ENCODE assay signal across 26 cellular contexts in the genomic region with DNA sequence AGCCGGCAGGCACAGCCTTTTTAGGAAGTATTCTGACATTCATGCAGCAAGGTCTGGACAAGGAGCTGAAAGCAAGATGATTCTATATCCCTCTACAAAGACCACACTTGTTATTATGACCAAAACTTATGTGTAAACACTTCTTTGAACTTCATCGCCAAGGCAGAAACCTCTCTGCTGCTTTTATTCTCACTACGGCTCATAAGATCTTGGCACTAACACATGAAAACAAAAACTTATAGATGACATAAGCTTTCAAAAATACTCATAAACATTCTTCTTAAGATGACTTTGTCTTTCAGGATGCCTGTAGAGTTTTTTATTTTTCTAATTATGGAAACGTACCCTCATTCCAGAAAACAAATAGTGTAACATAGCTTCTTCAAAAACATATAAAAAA. TPM values are rescaled to one million over a fixed set of nuclear protein-coding genes. Genes with fewer than 3 reads are reported as not detected.
DNase-seq lines count a peak whose midpoint lies in the region; ATAC-seq, FAIRE-seq and TF ChIP-seq lines count a peak whose summit lies in the region.
"Had no signal": no experiment of that assay in that cellular context is flagged by ENCODE, and none has a peak within 500 bp of the region (broad histone marks: within the 10 kb centered on the region; RNA-seq: fewer than 3 reads in every experiment).

No MANE protein-coding gene starts in this region.

- H3K9ac ChIP-seq in adipocyte (ENCODE audit: low read length) = peak overlapping the region; percentile 41
- H3K9ac ChIP-seq: SK-N-SH had no signal

- DNase-seq in A549 (ENCODE audit: low read depth in 1 of 2, low spot score in 1 of 2) (no peak), GM19239 (ENCODE audit: insufficient read length, low spot score) (no peak), adipocyte (ENCODE audit: low read depth) (peak; percentile 30), frontal cortex (ENCODE audit: low spot score in 2 of 2) (no peak), NCI-H82 treated with DMSO at 0.1 percent for 48 hours (lab: John Stamatoyannopoulos, UW; ENCODE audit: unreplicated experiment) (no peak), DMS79 (lab: John Stamatoyannopoulos, UW) (no peak)
- DNase-seq: 8988T; AML-193; Calu3; CD8-positive, alpha-beta memory T cell; DMS153; GOT3; Kasumi-1; MM.1S; NCI-H1092; NCI-H1436 treated with DMSO at 0.1 percent for 48 hours; NCI-H2029; NCI-H226; NCI-H510A treated with DMSO at 0.1 percent for 48 hours; NCI-H748 treated with DMSO at 0.1 percent for 48 hours; NK-92 treated with Interleukin-12 subunit alpha and Interleukin-12 subunit beta, amount 100 ng/mL, for 24 hours; SHP77 treated with DMSO at 0.1 percent for 48 hours; SK-N-SH had no signal

- peak; percentile 70 for FAIRE-seq in A549 (lab: Jason Lieb, UNC)
- peak; percentile 35 for FAIRE-seq in GM19239 (lab: Jason Lieb, UNC)
- peak; percentile 40 for FAIRE-seq in frontal cortex (lab: Jason Lieb, UNC)
- FAIRE-seq: GM12891 had no signal

- TF ChIP-seq POLR2A in A549 (IDR thresholded peaks at IDR 0.05; ENCODE audit: low read length) = no peak

- TF ChIP-seq CTCF in A549 (IDR thresholded peaks at IDR 0.05) = no peak

- H3K4me3 ChIP-seq in A549 = no peak overlapping the region
- no peak overlapping the region for H3K4me3 ChIP-seq in adipocyte (ENCODE audit: low read length)

- CTCF ChIA-PET in A549 (lab: Yijun Ruan, JAX) = interaction anchor here (0.6 to 2.2 kb wide), 5 partner anchors 11 to 323 kb away, joined by 3 to 6 read pairs (median 3); no protein-coding TSS in a partner anchor

- H3K4me2 ChIP-seq in A549 = no peak overlapping the region
- H3K4me2 ChIP-seq: SK-N-SH had no signal

- 91% methylated on average over 4 of the region's 4 CpGs for WGBS in A549 (ENCODE audit: missing lambda C conversion rate)

- TF ChIP-seq EP300 in A549 (IDR thresholded peaks at IDR 0.05) = no peak

- no peak for TF ChIP-seq RAD21 in A549 (conservative IDR thresholded peaks at IDR 0.05 in 1 of 2, IDR thresholded peaks at IDR 0.05 in 1 of 2)

- peaks cover 14% of the 10 kb centered on the region; the same call in 2 of the 3 replicates for H3K4me1 ChIP-seq in A549
- peaks cover 86% of the 10 kb centered on the region for H3K4me1 ChIP-seq in adipocyte (ENCODE audit: control insufficient read depth, insufficient read depth, low read length)

- POLR2A ChIA-PET in A549 (lab: Yijun Ruan, JAX) = no interaction called here

- no peaks in the 10 kb centered on the region for H3K27me3 ChIP-seq in adipocyte (replicated peaks; ENCODE audit: control insufficient read depth, insufficient read depth, low read length)

- H3K27ac ChIP-seq in A549 = no peak overlapping the region
- H3K27ac ChIP-seq: C4-2B had no signal

- H3K9me3 ChIP-seq in A549 = no peaks in the 10 kb centered on the region
- no peaks in the 10 kb centered on the region for H3K9me3 ChIP-seq in adipocyte (ENCODE audit: control insufficient read depth, low read length)
- H3K9me3 ChIP-seq: SK-N-SH had no signal

- peaks cover 34% of the 10 kb centered on the region for H3K36me3 ChIP-seq in adipocyte (ENCODE audit: control insufficient read depth, insufficient read depth, low read length, severe bottlenecking)

- ATAC-seq in A549 = no peak
- ATAC-seq in GM19455 (IDR thresholded peaks at IDR 0.05; ENCODE audit: unreplicated experiment) = no peak

TF ChIP-seq in A549, 52 proteins besides CTCF, POLR2A, EP300 and RAD21:
- TF ChIP-seq ZC3H11A (IDR thresholded peaks at IDR 0.05) (no peak), ATOH8 (CRISPR knock-in tag; IDR thresholded peaks at IDR 0.05; ENCODE audit: low read depth) (no peak), CHD2 (IDR thresholded peaks at IDR 0.05; ENCODE audit: low read length, partially characterized antibody) (no peak), CBX2 (IDR thresholded peaks at IDR 0.05; ENCODE audit: borderline replicate concordance, low read depth) (no peak), ELK1 (IDR thresholded peaks at IDR 0.05; ENCODE audit: low read depth, low read length) (no peak), CBX8 (IDR thresholded peaks at IDR 0.05) (no peak), KDM1A (IDR thresholded peaks at IDR 0.05; ENCODE audit: low read depth) (no peak), ESRRA (IDR thresholded peaks at IDR 0.05; ENCODE audit: borderline replicate concordance, low read length) (no peak), SMC3 (IDR thresholded peaks at IDR 0.05) (no peak), EHF (CRISPR knock-in tag; IDR thresholded peaks at IDR 0.05) (no peak), TP53 (CRISPR knock-in tag; IDR thresholded peaks at IDR 0.05) (no peak), BHLHE40 (IDR thresholded peaks at IDR 0.05; ENCODE audit: low read depth, low read length) (no peak), ZNF302 (CRISPR knock-in tag; IDR thresholded peaks at IDR 0.05) (no peak), RARB (CRISPR knock-in tag; IDR thresholded peaks at IDR 0.05) (no peak), CEBPB (IDR thresholded peaks at IDR 0.05) (no peak), JUNB (IDR thresholded peaks at IDR 0.05) (no peak), HMGXB4 (CRISPR knock-in tag; IDR thresholded peaks at IDR 0.05; ENCODE audit: borderline replicate concordance) (no peak), HOXB13 (CRISPR knock-in tag; IDR thresholded peaks at IDR 0.05; ENCODE audit: low read depth) (no peak)
- TF ChIP-seq, protein P1, sequence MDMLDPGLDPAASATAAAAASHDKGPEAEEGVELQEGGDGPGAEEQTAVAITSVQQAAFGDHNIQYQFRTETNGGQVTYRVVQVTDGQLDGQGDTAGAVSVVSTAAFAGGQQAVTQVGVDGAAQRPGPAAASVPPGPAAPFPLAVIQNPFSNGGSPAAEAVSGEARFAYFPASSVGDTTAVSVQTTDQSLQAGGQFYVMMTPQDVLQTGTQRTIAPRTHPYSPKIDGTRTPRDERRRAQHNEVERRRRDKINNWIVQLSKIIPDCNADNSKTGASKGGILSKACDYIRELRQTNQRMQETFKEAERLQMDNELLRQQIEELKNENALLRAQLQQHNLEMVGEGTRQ (IDR thresholded peaks at IDR 0.05) = no peak

RNA-seq across cellular contexts. Expression of gene C15orf61, which starts 12.6 kb away (rescaled TPM):
- polyA plus RNA-seq in A549 (2011; rRNA removed) (3.7 and 5.9 TPM in 2 replicates), A549 (2017; fragmentation: RNase III; extraction: RNeasy Plus Mini Kit Qiagen cat#74134 plus additional on column Dnase treatment) (3.6 to 3.7 TPM (median 3.6 TPM) in 3 replicates)
- polyA plus RNA-seq in A549 (2012; cell fraction: cytosol; rRNA removed) = 6.8 and 9.3 TPM in 2 replicates
- polyA plus RNA-seq in A549 (2012; cell fraction: nucleus; rRNA removed) = 4.2 and 7.0 TPM in 2 replicates
- 3.1 and 4.4 TPM in 2 replicates for polyA minus RNA-seq in A549 (2011; rRNA and poly(A)+ RNA removed)
- total RNA-seq in frontal cortex = 23.6 TPM

RNA-seq across cellular contexts. Expression of gene MAP2K5, which starts 34.1 kb away (rescaled TPM):
- polyA plus RNA-seq in A549 (2011; rRNA removed) (7.8 and 9.2 TPM in 2 replicates), A549 (2017; fragmentation: RNase III; extraction: RNeasy Plus Mini Kit Qiagen cat#74134 plus additional on column Dnase treatment) (10.2 to 12.2 TPM (median 11.0 TPM) in 3 replicates)
- polyA plus RNA-seq in A549 (2012; cell fraction: cytosol; rRNA removed) = 5.7 and 7.8 TPM in 2 replicates
- 7.8 and 8.1 TPM in 2 replicates for polyA plus RNA-seq in A549 (2012; cell fraction: nucleus; rRNA removed)
- polyA minus RNA-seq in A549 (2011; rRNA and poly(A)+ RNA removed) = 11.4 and 13.8 TPM in 2 replicates
- total RNA-seq in frontal cortex = 11.0 TPM
